10 cellular contexts compared by ENCODE assay signal in genomic region chr3:108528459-108529231, GRCh38. TPM values are rescaled to one million over a fixed set of nuclear protein-coding genes. Genes with fewer than 3 reads are reported as not detected.
DNase-seq lines count a peak whose midpoint lies in the region; ATAC-seq and TF ChIP-seq lines count a peak whose summit lies in the region.
"Had no signal": no experiment of that assay in that cellular context is flagged by ENCODE, and none has a peak within 500 bp of the region (broad histone marks: within the 10 kb centered on the region; RNA-seq: fewer than 3 reads in every experiment).

No MANE protein-coding gene starts in this region.

- POLR2A ChIA-PET in MCF 10A (lab: Yijun Ruan, JAX): no interaction called here

- no peaks in the 10 kb centered on the region for H3K9me3 Mint-ChIP-seq in MCF 10A (ENCODE audit: unreplicated experiment)
- H3K9me3 Mint-ChIP-seq: natural killer cell had no signal

- TF ChIP-seq EP300 in suprapubic skin (IDR thresholded peaks at IDR 0.05): no peak

- H3K27ac ChIP-seq in suprapubic skin (no peak overlapping the region), breast epithelium (no peak overlapping the region)
- H3K27ac ChIP-seq: epithelial cell of prostate had no signal

- no peak overlapping the region for H3K4me3 Mint-ChIP-seq in MCF 10A (ENCODE audit: unreplicated experiment)
- H3K4me3 Mint-ChIP-seq: natural killer cell had no signal

- no peaks in the 10 kb centered on the region for H3K36me3 Mint-ChIP-seq in MCF 10A (ENCODE audit: insufficient read depth, unreplicated experiment)
- H3K36me3 Mint-ChIP-seq: natural killer cell had no signal

- H3K27me3 ChIP-seq in suprapubic skin (no peaks in the 10 kb centered on the region), breast epithelium (no peaks in the 10 kb centered on the region)

- TF ChIP-seq CTCF in GM13976 (IDR thresholded peaks at IDR 0.05; ENCODE audit: borderline replicate concordance, control extremely low read depth, extremely low read depth, insufficient read depth, missing control alignments) (no peak), MCF 10A (IDR thresholded peaks at IDR 0.05; ENCODE audit: unreplicated experiment) (no peak), suprapubic skin (IDR thresholded peaks at IDR 0.05) (no peak), breast epithelium (IDR thresholded peaks at IDR 0.05) (no peak)

- in situ Hi-C loops in GM13976 (cut with MboI; ENCODE audit: low sequenced_read_pairs, unreplicated experiment): no loop called here

- DNase-seq in GM13976 (ENCODE audit: low spot score) (peak; percentile 26), globus pallidus (ENCODE audit: low spot score) (peak; percentile 20), MCF 10A (ENCODE audit: unreplicated experiment) (no peak), suprapubic skin (ENCODE audit: low spot score in 2 of 2) (no peak), breast epithelium (ENCODE audit: low spot score in 2 of 2) (no peak)
- DNase-seq: natural killer cell had no signal

- H3K4me1 Mint-ChIP-seq in MCF 10A (ENCODE audit: insufficient read depth, unreplicated experiment): no peaks in the 10 kb centered on the region
- H3K4me1 Mint-ChIP-seq: natural killer cell had no signal

- H3K27me3 Mint-ChIP-seq in MCF 10A (ENCODE audit: insufficient read depth, unreplicated experiment): peaks cover 14% of the 10 kb centered on the region

- no TSS peak for BruUV-seq in MCF 10A (replicated peaks; lab: Mats Ljungman, UMichigan)

- H3K9me3 ChIP-seq in suprapubic skin: no peaks in the 10 kb centered on the region
- H3K9me3 ChIP-seq in breast epithelium: no peaks in the 10 kb centered on the region

- no peak overlapping the region for H3K27ac Mint-ChIP-seq in MCF 10A (ENCODE audit: low read depth, unreplicated experiment)
- H3K27ac Mint-ChIP-seq: natural killer cell had no signal

- H3K4me3 ChIP-seq in suprapubic skin (no peak overlapping the region), breast epithelium (no peak overlapping the region)

- intact Hi-C loops in MCF 10A (cut with micrococcal nuclease): no loop called here
- intact Hi-C loops in breast epithelium (cut with DNase I; ENCODE audit: low total_unique reads): no loop called here

- H3K36me3 ChIP-seq in suprapubic skin (no peaks in the 10 kb centered on the region), breast epithelium (no peaks in the 10 kb centered on the region)

- H3K4me1 ChIP-seq in suprapubic skin (no peaks in the 10 kb centered on the region), breast epithelium (no peaks in the 10 kb centered on the region)

- 38% methylated on average over 3 of the region's 3 CpGs for WGBS in suprapubic skin

- ATAC-seq in GM21528 (IDR thresholded peaks at IDR 0.05; ENCODE audit: low FRiP score, unreplicated experiment) (peak; percentile 94), HG03439 (IDR thresholded peaks at IDR 0.05; ENCODE audit: unreplicated experiment) (peak; percentile 86), esophagus mucosa (no peak)

- no peak for TF ChIP-seq POLR2A in suprapubic skin (IDR thresholded peaks at IDR 0.05)
- TF ChIP-seq POLR2A in breast epithelium (IDR thresholded peaks at IDR 0.05): no peak

- CTCF ChIA-PET in MCF 10A (lab: Yijun Ruan, JAX): no interaction called here

RNA-seq across cellular contexts. Expression of gene MYH15, which starts 18.2 kb away (rescaled TPM):
- 0.19 and 0.25 TPM in 2 replicates for total RNA-seq in MCF 10A (2022)
- under 1 TPM in 3 of 4 donors, not detected in 1; 0.17 to 0.31 (median 0.30) TPM for total RNA-seq in suprapubic skin
- 0.08 TPM for total RNA-seq in esophagus mucosa
- total RNA-seq in breast epithelium: not detected

Comparison
In these comparisons a context has a peak if more than half of its experiments do, and no peak if none do; other contexts are left out.
1. DNase-seq: peak in GM13976 (single experiment) and globus pallidus (single experiment); none in MCF 10A (single experiment), suprapubic skin (0 of 2) and breast epithelium (0 of 2).